ENCODE assay signal across 8 cellular contexts in genomic region chr9:134163374-134164196, GRCh38. TPM values are rescaled to one million over a fixed set of nuclear protein-coding genes. Genes with fewer than 3 reads are reported as not detected.
DNase-seq lines count a peak whose midpoint lies in the region; FAIRE-seq and TF ChIP-seq lines count a peak whose summit lies in the region.

No MANE protein-coding gene starts in this region.

- no peaks in the 10 kb centered on the region for H4K20me1 ChIP-seq in OCI-LY7 (ENCODE audit: insufficient read depth, low read length)

- peak overlapping the region; percentile 41 for H3K4me3 ChIP-seq in OCI-LY7 (ENCODE audit: low read depth, low read length, poor library complexity, severe bottlenecking)
- H3K4me3 ChIP-seq in tibial nerve: no peak overlapping the region

- TF ChIP-seq CTCF in OCI-LY7 (conservative IDR thresholded peaks at IDR 0.05; ENCODE audit: low read length): no peak
- TF ChIP-seq CTCF in tibial nerve (IDR thresholded peaks at IDR 0.05): peak; percentile 19 to 82 (median 49)

- H3K79me2 ChIP-seq in OCI-LY7 (ENCODE audit: insufficient read depth, low read depth, low read length): peaks cover 5% of the 10 kb centered on the region; the same call in 1 of the 2 replicates

- H3K9me3 ChIP-seq in OCI-LY7 (ENCODE audit: low read length): no peaks in the 10 kb centered on the region
- H3K9me3 ChIP-seq in tibial nerve: peaks cover 0 to 2% (median 0%) of the 10 kb centered on the region in 4 donors

- WGBS in tibial nerve, 2 donors: 3 to 7% methylated on average over 50 to 68 of the region's 79 CpGs

- peaks cover 17% of the 10 kb centered on the region for H3K36me3 ChIP-seq in OCI-LY7 (ENCODE audit: insufficient read depth, low read length)
- H3K36me3 ChIP-seq in tibial nerve: peaks cover 0 to 12% (median 0%) of the 10 kb centered on the region in 3 donors

- peak in 1 of 2 donors; percentile 10 for TF ChIP-seq EP300 in tibial nerve (IDR thresholded peaks at IDR 0.05)

- H3K27ac ChIP-seq in OCI-LY7 (ENCODE audit: low read depth, low read length, poor library complexity, severe bottlenecking) (no peak overlapping the region), tibial nerve (no peak overlapping the region)

- H3K4me1 ChIP-seq in OCI-LY7 (ENCODE audit: insufficient read depth, low read length, poor library complexity, severe bottlenecking): peaks cover 16% of the 10 kb centered on the region
- H3K4me1 ChIP-seq in tibial nerve: peaks cover 0 to 20% (median 8%) of the 10 kb centered on the region in 4 donors

- DNase-seq in GM04504 (ENCODE audit: low read depth) (peak; percentile 18), OCI-LY7 (ENCODE audit: low spot score) (no peak), glomerular visceral epithelial cell (ENCODE audit: extremely low spot score) (peak; percentile 30), posterior vena cava (ENCODE audit: low spot score) (peak; percentile 91), tibial nerve (ENCODE audit: low spot score in 2 of 2) (peak in 1 of 2 donors; percentile 44), NCI-H1105 (lab: John Stamatoyannopoulos, UW) (no peak), HTR-8/SVneo (ENCODE audit: insufficient read length, low spot score) (no peak)
- peak; percentile 34 for DNase-seq in activated gamma-delta T cell treated with anti-CD3 and anti-CD28 coated beads, Interleukin-2, amount 50 U/mL, for 16 hours (ENCODE audit: low read depth)

- peak overlapping the region; percentile 68; the same call in 1 of the 2 replicates for H2AFZ ChIP-seq in OCI-LY7 (ENCODE audit: low read length)

- no peak for FAIRE-seq in HTR-8/SVneo (lab: Jason Lieb, UNC)

- H3K4me2 ChIP-seq in OCI-LY7 (ENCODE audit: low read length): no peak overlapping the region

- CTCF ChIA-PET in OCI-LY7 (lab: Charles Lee; ENCODE audit: unreplicated experiment): no interaction called here

- no TSS peak for BruUV-seq in OCI-LY7 (replicated peaks; lab: Mats Ljungman, UMichigan)

- no peak for TF ChIP-seq POLR2A in tibial nerve (IDR thresholded peaks at IDR 0.05)

- POLR2A ChIA-PET in OCI-LY7 (lab: Charles Lee): interaction anchor here (0.7 to 1.8 kb wide), 2 partner anchors 28 to 457 kb away, joined by 4 to 5 read pairs; partner anchors contain the start of gene WDR5

- H3K9me2 ChIP-seq in OCI-LY7 (ENCODE audit: insufficient read depth, low read length): no peaks in the 10 kb centered on the region

- intact Hi-C loops in OCI-LY7 (cut with micrococcal nuclease; ENCODE audit: unreplicated experiment): loop anchor here (1.0 kb wide), 2 partner anchors 28 to 95 kb away; partner anchors contain the start of gene BRD3
- intact Hi-C loops in posterior vena cava (cut with DNase I): no loop called here

- H3K27me3 ChIP-seq in tibial nerve: no peaks in the 10 kb centered on the region

RNA-seq across cellular contexts. Expression of gene RNU6ATAC, which starts 0.8 kb away (rescaled TPM):
- not detected in 2 replicates for total RNA-seq in OCI-LY7 (2014; rRNA removed; shearing (Covaris generic))
- total RNA-seq in OCI-LY7 (2022): 80.3 and 130 TPM in 2 replicates
- 100 to 1,000 TPM; 327 to 473 TPM for total RNA-seq in posterior vena cava
- total RNA-seq in tibial nerve: not detected

RNA-seq across cellular contexts. Expression of gene WDR5, which starts 27.7 kb away (rescaled TPM):
- 27.5 and 32.5 TPM in 2 replicates for total RNA-seq in OCI-LY7 (2014; rRNA removed; shearing (Covaris generic))
- total RNA-seq in OCI-LY7 (2022): 44.6 and 46.3 TPM in 2 replicates
- total RNA-seq in posterior vena cava: 10 to 100 TPM; 17.0 to 17.1 TPM
- total RNA-seq in tibial nerve: 10 to 100 TPM; 16.4 to 32.7 (median 24.5) TPM

Comparison
In these comparisons a context has a peak if more than half of its experiments do, and no peak if none do; other contexts are left out.
1. DNase-seq: peak in GM04504 (single experiment), activated gamma-delta T cell treated with anti-CD3 and anti-CD28 coated beads, Interleukin-2, amount 50 U/mL, for 16 hours (single experiment), glomerular visceral epithelial cell (single experiment) and posterior vena cava (single experiment); none in OCI-LY7 (single experiment), NCI-H1105 (single experiment) and HTR-8/SVneo (single experiment).